20 cellular contexts compared by ENCODE assay signal in genomic region chr22:37141476-37141875, GRCh38. TPM values are rescaled to one million over a fixed set of nuclear protein-coding genes. Genes with fewer than 3 reads are reported as not detected.
DNase-seq lines count a peak whose midpoint lies in the region; ATAC-seq lines count a peak whose summit lies in the region.
"Had no signal": no experiment of that assay in that cellular context is flagged by ENCODE, and none has a peak within 500 bp of the region (broad histone marks: within the 10 kb centered on the region; RNA-seq: fewer than 3 reads in every experiment).

No MANE protein-coding gene starts in this region.

- H3K4me3 Mint-ChIP-seq in activated T-cell treated with anti-CD3 and anti-CD28 coated beads, Interleukin-2, amount 50 U/mL, for 24 hours, result no peak overlapping the region
- H3K4me3 Mint-ChIP-seq in activated T-cell treated with anti-CD3 and anti-CD28 coated beads, Interleukin-2, amount 50 U/mL, for 72 hours, result peak overlapping the region in 1 of 2 donors; percentile 45
- H3K4me3 Mint-ChIP-seq in CD4-positive, CD25-positive, alpha-beta regulatory T cell, result no peak overlapping the region
- H3K4me3 Mint-ChIP-seq: B cell had no signal

- H3K27me3 Mint-ChIP-seq in activated T-cell treated with anti-CD3 and anti-CD28 coated beads, Interleukin-2, amount 50 U/mL, for 24 hours, result no peaks in the 10 kb centered on the region
- H3K27me3 Mint-ChIP-seq in activated T-cell treated with anti-CD3 and anti-CD28 coated beads, Interleukin-2, amount 50 U/mL, for 72 hours (ENCODE audit: low read depth), result no peaks in the 10 kb centered on the region
- peaks cover 6% of the 10 kb centered on the region for H3K27me3 Mint-ChIP-seq in CD4-positive, CD25-positive, alpha-beta regulatory T cell
- H3K27me3 Mint-ChIP-seq: B cell had no signal

- peaks cover 99% of the 10 kb centered on the region for H3K36me3 Mint-ChIP-seq in activated T-cell treated with anti-CD3 and anti-CD28 coated beads, Interleukin-2, amount 50 U/mL, for 24 hours (ENCODE audit: low read depth)
- peaks cover 44 to 59% of the 10 kb centered on the region in 2 donors for H3K36me3 Mint-ChIP-seq in activated T-cell treated with anti-CD3 and anti-CD28 coated beads, Interleukin-2, amount 50 U/mL, for 72 hours (ENCODE audit: insufficient read depth in 2 of 2)
- peaks cover 56% of the 10 kb centered on the region for H3K36me3 Mint-ChIP-seq in CD4-positive, CD25-positive, alpha-beta regulatory T cell

- ATAC-seq in activated T-cell treated with anti-CD3 and anti-CD28 coated beads, Interleukin-2, amount 50 U/mL, for 72 hours (replicated peaks in 1 of 2), result no peak
- ATAC-seq in CD4-positive, CD25-positive, alpha-beta regulatory T cell (ENCODE audit: low read depth in 2 of 2), result no peak

- no peak for DNase-seq in activated T-cell treated with anti-CD3 and anti-CD28 coated beads, Interleukin-2, amount 50 U/mL, for 24 hours
- no peak for DNase-seq in activated T-cell treated with anti-CD3 and anti-CD28 coated beads, Interleukin-2, amount 50 U/mL, for 72 hours
- no peak for DNase-seq in CD4-positive, CD25-positive, alpha-beta regulatory T cell
- DNase-seq in glomerular visceral epithelial cell (ENCODE audit: extremely low spot score) (peak; percentile 32), renal cortical epithelial cell (ENCODE audit: low read depth) (peak; percentile 13), NK-92 (lab: John Stamatoyannopoulos, UW; ENCODE audit: unreplicated experiment) (no peak)
- no peak for DNase-seq in activated CD8-positive, alpha-beta memory T cell treated with anti-CD3 and anti-CD28 coated beads, Interleukin-2, amount 50 U/mL, for 48 hours
- DNase-seq: EL, GF-D8, H7, Kasumi-1, NCI-H1694, NCI-H2081, NCI-H2171, NCI-H345, NCI-H524 treated with DMSO at 0.1 percent for 48 hours, NCI-H82 had no signal

- H3K4me3 ChIP-seq in CD4-positive, CD25-positive, alpha-beta regulatory T cell (ENCODE audit: low read depth, low read length), result no peak overlapping the region

- peak overlapping the region; percentile 90 for H3K27ac ChIP-seq in CD4-positive, CD25-positive, alpha-beta regulatory T cell (ENCODE audit: insufficient read depth, low read length, poor library complexity, severe bottlenecking)

- no peaks in the 10 kb centered on the region for H3K9me3 ChIP-seq in CD4-positive, CD25-positive, alpha-beta regulatory T cell (ENCODE audit: control insufficient read depth in 2 of 2, low read length in 2 of 2)

- H3K9me3 Mint-ChIP-seq in activated T-cell treated with anti-CD3 and anti-CD28 coated beads, Interleukin-2, amount 50 U/mL, for 24 hours, result no peaks in the 10 kb centered on the region
- H3K9me3 Mint-ChIP-seq in activated T-cell treated with anti-CD3 and anti-CD28 coated beads, Interleukin-2, amount 50 U/mL, for 72 hours, result no peaks in the 10 kb centered on the region
- H3K9me3 Mint-ChIP-seq in CD4-positive, CD25-positive, alpha-beta regulatory T cell, result no peaks in the 10 kb centered on the region

- H3K4me1 Mint-ChIP-seq in activated T-cell treated with anti-CD3 and anti-CD28 coated beads, Interleukin-2, amount 50 U/mL, for 24 hours (ENCODE audit: low read depth), result peaks cover 93% of the 10 kb centered on the region
- peaks cover 89% of the 10 kb centered on the region for H3K4me1 Mint-ChIP-seq in activated T-cell treated with anti-CD3 and anti-CD28 coated beads, Interleukin-2, amount 50 U/mL, for 72 hours (ENCODE audit: low read depth)
- peaks cover 0 to 88% (median 42%) of the 10 kb centered on the region in 4 donors for H3K4me1 Mint-ChIP-seq in CD4-positive, CD25-positive, alpha-beta regulatory T cell

- peaks cover 61% of the 10 kb centered on the region for H3K4me1 ChIP-seq in CD4-positive, CD25-positive, alpha-beta regulatory T cell (ENCODE audit: control insufficient read depth, insufficient read depth, low read length, poor library complexity, severe bottlenecking)

- no peaks in the 10 kb centered on the region for H3K27me3 ChIP-seq in CD4-positive, CD25-positive, alpha-beta regulatory T cell (ENCODE audit: control insufficient read depth, insufficient read depth, low read length)

- peaks cover 79% of the 10 kb centered on the region for H3K36me3 ChIP-seq in CD4-positive, CD25-positive, alpha-beta regulatory T cell (ENCODE audit: control insufficient read depth, insufficient read depth, low read length)

- H3K27ac Mint-ChIP-seq in activated T-cell treated with anti-CD3 and anti-CD28 coated beads, Interleukin-2, amount 50 U/mL, for 24 hours, result peak overlapping the region; percentile 86
- H3K27ac Mint-ChIP-seq in activated T-cell treated with anti-CD3 and anti-CD28 coated beads, Interleukin-2, amount 50 U/mL, for 72 hours, result no peak overlapping the region
- peak overlapping the region in 1 of 3 donors; percentile 83 for H3K27ac Mint-ChIP-seq in CD4-positive, CD25-positive, alpha-beta regulatory T cell
- H3K27ac Mint-ChIP-seq: B cell had no signal

RNA-seq across cellular contexts. Expression of gene IL2RB, which starts 8.2 kb away (rescaled TPM):
- 100 to 1,000 TPM; 313 to 440 TPM for total RNA-seq in activated T-cell treated with anti-CD3 and anti-CD28 coated beads, Interleukin-2, amount 50 U/mL, for 72 hours
- total RNA-seq in CD4-positive, CD25-positive, alpha-beta regulatory T cell, result 197 TPM
- 100 to 1,000 TPM; 160 to 189 (median 163) TPM for polyA plus RNA-seq in CD4-positive, CD25-positive, alpha-beta regulatory T cell
- not detected in 2 replicates for total RNA-seq in renal cortical epithelial cell
- total RNA-seq: MCF 10A, SK-MEL-5 had no signal

RNA-seq across cellular contexts. Expression of gene TMPRSS6, which starts 32.0 kb away (rescaled TPM):
- 10 to 100 TPM; 26.8 to 59.4 TPM for total RNA-seq in activated T-cell treated with anti-CD3 and anti-CD28 coated beads, Interleukin-2, amount 50 U/mL, for 72 hours
- total RNA-seq in CD4-positive, CD25-positive, alpha-beta regulatory T cell, result 1.5 TPM
- polyA plus RNA-seq in CD4-positive, CD25-positive, alpha-beta regulatory T cell, result under 1 TPM; 0.10 to 0.18 (median 0.14) TPM
- total RNA-seq in renal cortical epithelial cell, result not detected in 2 replicates
- total RNA-seq: B cell, H7, MCF 10A, SK-MEL-5 had no signal

RNA-seq across cellular contexts. Expression of gene C1QTNF6, which starts 46.6 kb away (rescaled TPM):
- 10 to 100 TPM; 22.7 to 30.0 TPM for total RNA-seq in activated T-cell treated with anti-CD3 and anti-CD28 coated beads, Interleukin-2, amount 50 U/mL, for 72 hours
- 13.6 TPM for total RNA-seq in CD4-positive, CD25-positive, alpha-beta regulatory T cell
- 1 to 10 TPM; 1.6 to 2.4 (median 2.1) TPM for polyA plus RNA-seq in CD4-positive, CD25-positive, alpha-beta regulatory T cell
- 2.1 and 7.1 TPM in 2 replicates for total RNA-seq in renal cortical epithelial cell

Comparison
In these comparisons a context has a peak if more than half of its experiments do, and no peak if none do; other contexts are left out.
1. DNase-seq: peak in glomerular visceral epithelial cell (single experiment) and renal cortical epithelial cell (single experiment); none in activated T-cell treated with anti-CD3 and anti-CD28 coated beads, Interleukin-2, amount 50 U/mL, for 24 hours (single experiment), activated T-cell treated with anti-CD3 and anti-CD28 coated beads, Interleukin-2, amount 50 U/mL, for 72 hours (0 of 2), CD4-positive, CD25-positive, alpha-beta regulatory T cell (0 of 3), NK-92 (single experiment) and activated CD8-positive, alpha-beta memory T cell treated with anti-CD3 and anti-CD28 coated beads, Interleukin-2, amount 50 U/mL, for 48 hours (single experiment).
2. RNA of gene IL2RB, which starts 8.2 kb away (total RNA-seq): 313 to 440 TPM in activated T-cell treated with anti-CD3 and anti-CD28 coated beads, Interleukin-2, amount 50 U/mL, for 72 hours and 197 TPM in CD4-positive, CD25-positive, alpha-beta regulatory T cell (single experiment); not detected in renal cortical epithelial cell; every median in the first group is over 100 times any median in the second.
3. RNA of gene TMPRSS6, which starts 32.0 kb away (total RNA-seq): 26.8 to 59.4 TPM in activated T-cell treated with anti-CD3 and anti-CD28 coated beads, Interleukin-2, amount 50 U/mL, for 72 hours; 1.5 TPM in CD4-positive, CD25-positive, alpha-beta regulatory T cell (single experiment) and not detected in renal cortical epithelial cell; every median in the first group is over 10 times any median in the second.